Comparison of ENCODE assay signal across 1 cellular context in the genomic region with DNA sequence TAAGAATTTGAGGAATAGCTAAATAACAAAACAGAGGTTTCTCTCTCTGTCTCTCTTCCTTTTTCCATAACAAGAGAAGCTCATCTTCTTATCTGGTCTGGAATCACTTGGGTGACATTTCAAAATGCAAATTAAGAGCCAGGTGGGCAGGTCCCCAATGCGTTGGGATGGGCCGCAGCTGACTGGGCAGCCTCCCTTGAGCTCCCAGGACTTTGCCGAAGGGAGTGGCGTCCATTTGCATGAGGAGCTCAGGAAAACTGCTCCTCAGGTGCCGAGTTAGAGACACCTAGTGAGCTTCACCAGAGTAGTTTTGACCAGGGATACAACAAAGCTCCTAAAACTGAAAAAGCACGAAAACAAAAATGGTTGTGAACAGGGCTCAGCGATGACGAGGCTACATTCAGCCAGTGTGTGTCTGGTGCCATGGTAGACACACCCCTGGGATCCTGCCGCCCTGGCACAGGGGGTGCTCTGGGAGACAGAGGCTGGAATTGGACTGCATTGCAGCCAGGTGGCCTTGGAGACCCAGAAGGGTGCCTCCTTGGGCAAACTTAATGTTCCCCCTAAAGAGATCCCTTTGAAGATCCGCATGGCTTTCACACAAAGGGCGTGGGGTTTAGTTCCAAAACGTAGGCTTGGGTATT.
TF ChIP-seq lines count a peak whose summit lies in the region.

No MANE protein-coding gene starts in this region.

TF ChIP-seq in GM23338, 12 proteins besides CTCF, POLR2A, EP300 and RAD21 (continued from another document):
- TF ChIP-seq ZNF462 (CRISPR knock-in tag; IDR thresholded peaks at IDR 0.05) (no peak), EZH2 (IDR thresholded peaks at IDR 0.05; ENCODE audit: low read depth, unreplicated experiment) (no peak), STAT1 (IDR thresholded peaks at IDR 0.05; ENCODE audit: unreplicated experiment) (no peak), POLR2AphosphoS5 (IDR thresholded peaks at IDR 0.05; ENCODE audit: low read depth) (no peak), ZNF114 (CRISPR knock-in tag; IDR thresholded peaks at IDR 0.05) (no peak), JUNB (IDR thresholded peaks at IDR 0.05; ENCODE audit: unreplicated experiment) (no peak), EZH2phosphoT487 (IDR thresholded peaks at IDR 0.05; ENCODE audit: unreplicated experiment) (no peak)
- TF ChIP-seq, protein P1, sequence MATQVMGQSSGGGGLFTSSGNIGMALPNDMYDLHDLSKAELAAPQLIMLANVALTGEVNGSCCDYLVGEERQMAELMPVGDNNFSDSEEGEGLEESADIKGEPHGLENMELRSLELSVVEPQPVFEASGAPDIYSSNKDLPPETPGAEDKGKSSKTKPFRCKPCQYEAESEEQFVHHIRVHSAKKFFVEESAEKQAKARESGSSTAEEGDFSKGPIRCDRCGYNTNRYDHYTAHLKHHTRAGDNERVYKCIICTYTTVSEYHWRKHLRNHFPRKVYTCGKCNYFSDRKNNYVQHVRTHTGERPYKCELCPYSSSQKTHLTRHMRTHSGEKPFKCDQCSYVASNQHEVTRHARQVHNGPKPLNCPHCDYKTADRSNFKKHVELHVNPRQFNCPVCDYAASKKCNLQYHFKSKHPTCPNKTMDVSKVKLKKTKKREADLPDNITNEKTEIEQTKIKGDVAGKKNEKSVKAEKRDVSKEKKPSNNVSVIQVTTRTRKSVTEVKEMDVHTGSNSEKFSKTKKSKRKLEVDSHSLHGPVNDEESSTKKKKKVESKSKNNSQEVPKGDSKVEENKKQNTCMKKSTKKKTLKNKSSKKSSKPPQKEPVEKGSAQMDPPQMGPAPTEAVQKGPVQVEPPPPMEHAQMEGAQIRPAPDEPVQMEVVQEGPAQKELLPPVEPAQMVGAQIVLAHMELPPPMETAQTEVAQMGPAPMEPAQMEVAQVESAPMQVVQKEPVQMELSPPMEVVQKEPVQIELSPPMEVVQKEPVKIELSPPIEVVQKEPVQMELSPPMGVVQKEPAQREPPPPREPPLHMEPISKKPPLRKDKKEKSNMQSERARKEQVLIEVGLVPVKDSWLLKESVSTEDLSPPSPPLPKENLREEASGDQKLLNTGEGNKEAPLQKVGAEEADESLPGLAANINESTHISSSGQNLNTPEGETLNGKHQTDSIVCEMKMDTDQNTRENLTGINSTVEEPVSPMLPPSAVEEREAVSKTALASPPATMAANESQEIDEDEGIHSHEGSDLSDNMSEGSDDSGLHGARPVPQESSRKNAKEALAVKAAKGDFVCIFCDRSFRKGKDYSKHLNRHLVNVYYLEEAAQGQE (IDR thresholded peaks at IDR 0.05; ENCODE audit: unreplicated experiment): no peak
- TF ChIP-seq, protein P2, sequence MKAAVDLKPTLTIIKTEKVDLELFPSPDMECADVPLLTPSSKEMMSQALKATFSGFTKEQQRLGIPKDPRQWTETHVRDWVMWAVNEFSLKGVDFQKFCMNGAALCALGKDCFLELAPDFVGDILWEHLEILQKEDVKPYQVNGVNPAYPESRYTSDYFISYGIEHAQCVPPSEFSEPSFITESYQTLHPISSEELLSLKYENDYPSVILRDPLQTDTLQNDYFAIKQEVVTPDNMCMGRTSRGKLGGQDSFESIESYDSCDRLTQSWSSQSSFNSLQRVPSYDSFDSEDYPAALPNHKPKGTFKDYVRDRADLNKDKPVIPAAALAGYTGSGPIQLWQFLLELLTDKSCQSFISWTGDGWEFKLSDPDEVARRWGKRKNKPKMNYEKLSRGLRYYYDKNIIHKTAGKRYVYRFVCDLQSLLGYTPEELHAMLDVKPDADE (IDR thresholded peaks at IDR 0.05): no peak
